ENCODE assay signal across 9 cellular contexts in genomic region chr7:66152538-66153191, GRCh38. TPM values are rescaled to one million over a fixed set of nuclear protein-coding genes. Genes with fewer than 3 reads are reported as not detected.
DNase-seq lines count a peak whose midpoint lies in the region; ATAC-seq and TF ChIP-seq lines count a peak whose summit lies in the region.
"Had no signal": no experiment of that assay in that cellular context is flagged by ENCODE, and none has a peak within 500 bp of the region (broad histone marks: within the 10 kb centered on the region; RNA-seq: fewer than 3 reads in every experiment).

No MANE protein-coding gene starts in this region.

- H3K4me2 ChIP-seq in mammary epithelial cell (ENCODE audit: insufficient read depth, low read depth, low read length) = no peak overlapping the region

- H3K27ac ChIP-seq in breast epithelium = peak overlapping the region; percentile 56 to 77
- H3K27ac ChIP-seq in mammary epithelial cell (ENCODE audit: insufficient read depth, low read depth, low read length) = no peak overlapping the region
- peak overlapping the region; percentile 87 for H3K27ac ChIP-seq in vagina

- H3K9ac ChIP-seq in mammary epithelial cell (ENCODE audit: insufficient read depth, low read length) = no peak overlapping the region

- in situ Hi-C loops in mammary epithelial cell (cut with MboI; ENCODE audit: low sequenced_read_pairs in 2 of 2) = no loop called here

- intact Hi-C loops in breast epithelium (cut with DNase I; ENCODE audit: low total_unique reads) = no loop called here
- intact Hi-C loops in mammary epithelial cell (cut with micrococcal nuclease) = no loop called here
- intact Hi-C loops in vagina (cut with DNase I) = no loop called here

- no TSS peak for BruUV-seq in mammary epithelial cell (replicated peaks; lab: Mats Ljungman, UMichigan)

- no peak overlapping the region for H2AFZ ChIP-seq in mammary epithelial cell (ENCODE audit: low read depth, low read length)

- WGBS in mammary epithelial cell (ENCODE audit: low coverage, missing lambda C conversion rate) = 78% methylated on average over 9 of the region's 9 CpGs

- CTCF ChIA-PET in mammary epithelial cell (lab: Charles Lee; ENCODE audit: low non-redundant PET) = no interaction called here

- H3K27me3 ChIP-seq in breast epithelium (no peaks in the 10 kb centered on the region), mammary epithelial cell (ENCODE audit: insufficient read depth, low read length) (no peaks in the 10 kb centered on the region), vagina (no peaks in the 10 kb centered on the region)

- H3K4me1 ChIP-seq in breast epithelium (peaks cover 0 to 5% of the 10 kb centered on the region in 2 donors), mammary epithelial cell (ENCODE audit: insufficient read depth, low read length) (peaks cover 17% of the 10 kb centered on the region), vagina (peaks cover 55% of the 10 kb centered on the region)

- H3K9me3 ChIP-seq in breast epithelium (no peaks in the 10 kb centered on the region), mammary epithelial cell (replicated peaks; ENCODE audit: insufficient read depth, low read length) (no peaks in the 10 kb centered on the region), vagina (no peaks in the 10 kb centered on the region)

- no peaks in the 10 kb centered on the region for H3K36me3 ChIP-seq in breast epithelium
- H3K36me3 ChIP-seq in mammary epithelial cell (ENCODE audit: insufficient read depth, low read length) = peaks cover 16% of the 10 kb centered on the region
- peaks cover 0 to 33% of the 10 kb centered on the region in 2 donors for H3K36me3 ChIP-seq in vagina

- no peak for ATAC-seq in HG03280 (IDR thresholded peaks at IDR 0.05; ENCODE audit: unreplicated experiment)
- no peak for ATAC-seq in HG02798 (IDR thresholded peaks at IDR 0.05; ENCODE audit: poor library complexity, unreplicated experiment)

- no peak for TF ChIP-seq CTCF in breast epithelium (IDR thresholded peaks at IDR 0.05)
- TF ChIP-seq CTCF in mammary epithelial cell (conservative IDR thresholded peaks at IDR 0.05 in 1 of 2, IDR thresholded peaks at IDR 0.05 in 1 of 2; ENCODE audit: extremely low read depth in 1 of 2, insufficient read depth in 1 of 2, low read depth in 1 of 2, low read length in 2 of 2) = no peak
- no peak for TF ChIP-seq CTCF in fibroblast of pulmonary artery (IDR thresholded peaks at IDR 0.05; ENCODE audit: low read length, missing control alignments)
- no peak for TF ChIP-seq CTCF in vagina (IDR thresholded peaks at IDR 0.05)

- DNase-seq in breast epithelium (ENCODE audit: low spot score in 2 of 2) (no peak), mammary epithelial cell (no peak), fibroblast of pulmonary artery (ENCODE audit: low read depth) (peak; percentile 28), mucosa of gallbladder (ENCODE audit: low spot score) (peak; percentile 13), vagina (ENCODE audit: extremely low spot score in 2 of 2) (no peak), NCI-H1092 (lab: John Stamatoyannopoulos, UW) (no peak)
- DNase-seq: activated CD4-positive, alpha-beta T cell treated with anti-CD3 and anti-CD28 coated beads, Interleukin-2, amount 50 U/mL, for 1 hour had no signal

- H4K20me1 ChIP-seq in mammary epithelial cell (ENCODE audit: insufficient read depth, low read length) = no peaks in the 10 kb centered on the region

- H3K4me3 ChIP-seq in breast epithelium (peak overlapping the region in 2 of 3 donors; percentile 14 to 17), mammary epithelial cell (replicated peaks in 1 of 3; ENCODE audit: insufficient read depth in 1 of 3, low read depth in 2 of 3, low read length in 3 of 3) (no peak overlapping the region), fibroblast of pulmonary artery (replicated peaks; ENCODE audit: low read depth, low read length) (no peak overlapping the region), vagina (no peak overlapping the region)

- peaks cover 20% of the 10 kb centered on the region for H3K79me2 ChIP-seq in mammary epithelial cell (ENCODE audit: insufficient read depth, low read length)

- TF ChIP-seq POLR2A in breast epithelium (IDR thresholded peaks at IDR 0.05) (no peak), vagina (IDR thresholded peaks at IDR 0.05) (no peak)

- dilution Hi-C loops in mammary epithelial cell (cut with HindIII; ENCODE audit: low sequenced_read_pairs) = no loop called here

RNA-seq across cellular contexts. Expression of gene CRCP, which starts 38.0 kb away (rescaled TPM):
- total RNA-seq in breast epithelium = 10 to 100 TPM; 31.5 to 49.8 (median 41.3) TPM
- 10 to 100 TPM; 34.7 to 35.3 TPM for total RNA-seq in mammary epithelial cell
- 34.1 TPM for polyA plus RNA-seq in mammary epithelial cell
- 123 TPM for polyA minus RNA-seq in mammary epithelial cell
- 30.4 TPM for total RNA-seq in mucosa of gallbladder
- 56.5 TPM for total RNA-seq in vagina

RNA-seq across cellular contexts. Expression of gene TPST1, which starts 52.5 kb away (rescaled TPM):
- 10 to 100 TPM; 23.2 to 34.4 (median 23.3) TPM for total RNA-seq in breast epithelium
- 10 to 100 TPM; 36.8 to 90.7 TPM for total RNA-seq in mammary epithelial cell
- polyA plus RNA-seq in mammary epithelial cell = 40.2 TPM
- 52.2 TPM for polyA minus RNA-seq in mammary epithelial cell
- 20.9 TPM for total RNA-seq in mucosa of gallbladder
- total RNA-seq in vagina = 52.3 TPM

Comparison
In these comparisons a context has a peak if more than half of its experiments do, and no peak if none do; other contexts are left out.
1. H3K4me3 ChIP-seq: peak in breast epithelium (2 of 3); none in mammary epithelial cell (0 of 3), fibroblast of pulmonary artery (single experiment) and vagina (0 of 2).
2. DNase-seq: peak in fibroblast of pulmonary artery (single experiment) and mucosa of gallbladder (single experiment); none in breast epithelium (0 of 2), mammary epithelial cell (single experiment), vagina (0 of 2) and NCI-H1092 (single experiment).